ENCODE assay signal across 9 cellular contexts in the genomic region with DNA sequence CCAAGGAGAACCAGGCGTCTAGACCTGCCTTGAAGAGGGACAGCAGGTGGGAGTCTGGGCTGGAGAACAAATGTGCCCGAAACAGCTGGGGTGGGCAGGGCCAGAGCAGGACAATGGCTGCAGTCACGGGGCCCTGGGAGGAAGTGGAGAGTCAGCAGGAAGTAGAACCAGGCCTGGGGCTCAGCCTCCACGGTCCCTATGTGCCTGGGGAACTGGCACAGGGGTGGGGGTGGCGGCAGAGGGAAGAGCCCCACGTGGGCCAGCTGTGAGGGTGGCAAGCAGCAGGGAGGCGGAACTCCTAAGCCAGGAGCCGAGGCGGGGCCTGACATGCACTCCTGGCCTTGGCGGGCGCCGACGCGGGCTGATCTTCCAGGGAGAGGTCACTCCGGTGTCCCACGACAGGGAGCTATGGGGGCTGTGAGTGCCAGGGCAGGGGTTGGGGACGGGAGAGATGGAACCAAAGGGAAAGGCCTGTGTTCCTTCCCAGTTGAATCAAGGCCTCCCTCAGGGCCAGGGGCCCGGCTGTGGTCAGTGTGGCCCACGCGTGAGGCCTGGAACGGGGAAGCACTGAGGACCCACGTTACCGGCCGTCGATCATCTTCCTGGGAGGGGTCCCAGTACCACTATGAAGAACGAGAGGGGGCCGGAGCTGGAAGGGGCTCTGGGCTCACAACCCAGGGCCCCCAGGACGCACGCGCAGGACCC. TPM values are rescaled to one million over a fixed set of nuclear protein-coding genes. Genes with fewer than 3 reads are reported as not detected.
DNase-seq lines count a peak whose midpoint lies in the region; ATAC-seq and TF ChIP-seq lines count a peak whose summit lies in the region.
"Had no signal": no experiment of that assay in that cellular context is flagged by ENCODE, and none has a peak within 500 bp of the region (broad histone marks: within the 10 kb centered on the region; RNA-seq: fewer than 3 reads in every experiment).

No MANE protein-coding gene starts in this region.

- POLR2A ChIA-PET in naive thymus-derived CD4-positive, alpha-beta T cell (lab: Charles Lee) = no interaction called here
- POLR2A ChIA-PET in Caco-2 (lab: Charles Lee) = interaction anchor here (0.5 kb wide), 1 partner anchor 30 kb away, joined by 3 read pairs; no protein-coding TSS in a partner anchor

- ATAC-seq in naive thymus-derived CD4-positive, alpha-beta T cell = peak; percentile 95
- peak; percentile 92 for ATAC-seq in upper lobe of right lung
- no peak for ATAC-seq in HG03565 (IDR thresholded peaks at IDR 0.05; ENCODE audit: unreplicated experiment)
- no peak for ATAC-seq in GM19035 (IDR thresholded peaks at IDR 0.05; ENCODE audit: unreplicated experiment)

- no peak overlapping the region for H3K4me3 Mint-ChIP-seq in naive thymus-derived CD4-positive, alpha-beta T cell
- no peak overlapping the region for H3K4me3 Mint-ChIP-seq in Caco-2 (ENCODE audit: unreplicated experiment)
- H3K4me3 Mint-ChIP-seq: natural killer cell treated with Interleukin-12 subunit alpha and Interleukin-12 subunit beta and Interleukin-15 and Interleukin-18, amount 100 ng/mL, for 72 hours had no signal

- no peak overlapping the region for H3K4me3 ChIP-seq in naive thymus-derived CD4-positive, alpha-beta T cell (ENCODE audit: low read length)
- H3K4me3 ChIP-seq in upper lobe of right lung = no peak overlapping the region
- no peak overlapping the region for H3K4me3 ChIP-seq in Caco-2 (ENCODE audit: low read depth, low read length)
- H3K4me3 ChIP-seq: SJSA1 had no signal

- intact Hi-C loops in naive thymus-derived CD4-positive, alpha-beta T cell (cut with micrococcal nuclease) = no loop called here
- intact Hi-C loops in upper lobe of right lung (cut with DNase I) = no loop called here
- intact Hi-C loops in Caco-2 (cut with micrococcal nuclease; ENCODE audit: unreplicated experiment) = no loop called here

- BruUV-seq in Caco-2 (replicated peaks; lab: Mats Ljungman, UMichigan) = no TSS peak

- in situ Hi-C loops in SK-MEL-5 (cut with HindIII; ENCODE audit: low pct_unique_long_range_greater_than_20kb, low sequenced_read_pairs) = no loop called here

- TF ChIP-seq CTCF in upper lobe of right lung (IDR thresholded peaks at IDR 0.05) (no peak), Caco-2 (IDR thresholded peaks at IDR 0.05; ENCODE audit: insufficient read depth in 1 of 2, low read depth in 1 of 2, low read length in 1 of 2, severe bottlenecking in 1 of 2, unreplicated experiment in 1 of 2) (no peak)

- H3K27me3 ChIP-seq in naive thymus-derived CD4-positive, alpha-beta T cell (ENCODE audit: control insufficient read depth in 2 of 2, insufficient read depth in 2 of 2, low read length in 2 of 2) = no peaks in the 10 kb centered on the region
- no peaks in the 10 kb centered on the region for H3K27me3 ChIP-seq in upper lobe of right lung
- H3K27me3 ChIP-seq in Caco-2 (replicated peaks; ENCODE audit: control insufficient read depth, insufficient read depth, low read length) = no peaks in the 10 kb centered on the region
- H3K27me3 ChIP-seq: SJSA1 had no signal

- peaks cover 0 to 40% (median 0%) of the 10 kb centered on the region in 3 experiments for H3K36me3 ChIP-seq in naive thymus-derived CD4-positive, alpha-beta T cell (ENCODE audit: control insufficient read depth in 2 of 3, insufficient read depth in 3 of 3, low read length in 3 of 3)
- peaks cover 10% of the 10 kb centered on the region for H3K36me3 ChIP-seq in upper lobe of right lung
- no peaks in the 10 kb centered on the region for H3K36me3 ChIP-seq in Caco-2 (ENCODE audit: control insufficient read depth, insufficient read depth, low read length)

- H3K27ac Mint-ChIP-seq in naive thymus-derived CD4-positive, alpha-beta T cell = no peak overlapping the region
- H3K27ac Mint-ChIP-seq in Caco-2 (ENCODE audit: unreplicated experiment) = no peak overlapping the region

- DNase-seq in SK-MEL-5 (ENCODE audit: low read depth, low spot score) (peak; percentile 82), foreskin melanocyte (peak; percentile 95), upper lobe of right lung (peak; percentile 93), Caco-2 (no peak)
- DNase-seq in naive thymus-derived CD4-positive, alpha-beta T cell = peak in 1 of 9 donors; percentile 37

- H3K27me3 Mint-ChIP-seq in naive thymus-derived CD4-positive, alpha-beta T cell = no peaks in the 10 kb centered on the region
- no peaks in the 10 kb centered on the region for H3K27me3 Mint-ChIP-seq in Caco-2 (ENCODE audit: insufficient read depth, unreplicated experiment)
- H3K27me3 Mint-ChIP-seq: natural killer cell treated with Interleukin-12 subunit alpha and Interleukin-12 subunit beta and Interleukin-15 and Interleukin-18, amount 100 ng/mL, for 72 hours had no signal

- peaks cover 0 to 13% (median 8%) of the 10 kb centered on the region in 7 donors for H3K4me1 Mint-ChIP-seq in naive thymus-derived CD4-positive, alpha-beta T cell
- no peaks in the 10 kb centered on the region for H3K4me1 Mint-ChIP-seq in Caco-2 (ENCODE audit: low read depth, unreplicated experiment)

- no peaks in the 10 kb centered on the region for H3K4me1 ChIP-seq in naive thymus-derived CD4-positive, alpha-beta T cell (ENCODE audit: control insufficient read depth in 2 of 2, insufficient read depth in 2 of 2, low read length in 2 of 2)
- H3K4me1 ChIP-seq in upper lobe of right lung (peaks cover 20% of the 10 kb centered on the region), Caco-2 (no peaks in the 10 kb centered on the region)
- H3K4me1 ChIP-seq: SJSA1 had no signal

- H3K9me3 Mint-ChIP-seq in naive thymus-derived CD4-positive, alpha-beta T cell = no peaks in the 10 kb centered on the region
- H3K9me3 Mint-ChIP-seq in Caco-2 (ENCODE audit: unreplicated experiment) = peaks cover 12% of the 10 kb centered on the region
- H3K9me3 Mint-ChIP-seq: natural killer cell treated with Interleukin-12 subunit alpha and Interleukin-12 subunit beta and Interleukin-15 and Interleukin-18, amount 100 ng/mL, for 72 hours had no signal

- CTCF ChIA-PET in naive thymus-derived CD4-positive, alpha-beta T cell (lab: Charles Lee) = interaction anchor here (0.6 kb wide), 1 partner anchor 48 kb away, joined by 4 read pairs; no protein-coding TSS in a partner anchor
- CTCF ChIA-PET in Caco-2 (lab: Charles Lee) = no interaction called here

- no peaks in the 10 kb centered on the region for H3K9me3 ChIP-seq in naive thymus-derived CD4-positive, alpha-beta T cell (ENCODE audit: control insufficient read depth in 2 of 3, low read length in 3 of 3)
- H3K9me3 ChIP-seq in upper lobe of right lung = no peaks in the 10 kb centered on the region
- H3K9me3 ChIP-seq in Caco-2 = no peaks in the 10 kb centered on the region
- H3K9me3 ChIP-seq: SJSA1 had no signal

- H3K27ac ChIP-seq in naive thymus-derived CD4-positive, alpha-beta T cell (ENCODE audit: low read depth, low read length) = no peak overlapping the region
- peak overlapping the region; percentile 81 for H3K27ac ChIP-seq in upper lobe of right lung
- H3K27ac ChIP-seq: SJSA1 had no signal

- H3K36me3 Mint-ChIP-seq in naive thymus-derived CD4-positive, alpha-beta T cell = peaks cover 5 to 13% (median 8%) of the 10 kb centered on the region in 5 donors
- H3K36me3 Mint-ChIP-seq in Caco-2 (ENCODE audit: insufficient read depth, unreplicated experiment) = peaks cover 12% of the 10 kb centered on the region

RNA-seq across cellular contexts. Expression of a gene that starts 42.7 kb away (rescaled TPM):
- total RNA-seq in SK-MEL-5 (2014; rRNA removed; shearing (Covaris generic)) = 24.2 and 24.9 TPM in 2 replicates
- 16.2 and 17.9 TPM in 2 replicates for polyA plus RNA-seq in SK-MEL-5 (2015; cell fraction: cytosol; rRNA removed)
- 4.5 and 4.7 TPM in 2 replicates for polyA plus RNA-seq in SK-MEL-5 (2015; cell fraction: nucleus; rRNA removed)
- 10 to 100 TPM in 3 of 5 experiments, 1 to 10 TPM in 2; 8.3 to 13.5 (median 11.3) TPM for total RNA-seq in naive thymus-derived CD4-positive, alpha-beta T cell
- 10 to 100 TPM; 24.9 to 27.9 TPM for polyA plus RNA-seq in naive thymus-derived CD4-positive, alpha-beta T cell
- total RNA-seq in upper lobe of right lung (10.7 TPM), Caco-2 (2022) (20.1 and 20.6 TPM in 2 replicates)

Comparison
In these comparisons a context has a peak if more than half of its experiments do, and no peak if none do; other contexts are left out.
1. DNase-seq: peak in SK-MEL-5 (single experiment), foreskin melanocyte (single experiment) and upper lobe of right lung (single experiment); none in Caco-2 (0 of 2).
2. ATAC-seq: peak in naive thymus-derived CD4-positive, alpha-beta T cell (single experiment) and upper lobe of right lung (single experiment); none in HG03565 (single experiment) and GM19035 (single experiment).